ENCODE assay signal across 23 cellular contexts in the genomic region with DNA sequence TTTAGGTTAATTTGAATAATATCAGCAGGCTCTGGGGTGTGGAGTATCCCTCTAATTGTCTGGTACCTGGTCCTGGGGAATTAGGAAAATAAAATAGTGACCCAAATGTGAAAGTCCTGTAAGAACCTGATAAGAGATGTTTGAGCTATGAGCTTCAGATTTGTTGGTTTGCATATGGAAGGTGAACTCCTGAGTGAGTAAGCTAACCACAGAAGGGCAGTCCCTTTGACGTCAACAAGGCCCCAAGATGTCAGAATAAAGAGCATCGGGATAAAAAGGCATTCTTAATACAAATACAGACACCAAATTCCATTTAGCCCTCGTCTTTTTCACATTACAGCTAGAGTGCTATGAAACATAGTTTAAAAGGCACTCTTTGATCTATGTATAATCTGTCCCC.
DNase-seq lines count a peak whose midpoint lies in the region; ATAC-seq and TF ChIP-seq lines count a peak whose summit lies in the region.
"Had no signal": no experiment of that assay in that cellular context is flagged by ENCODE, and none has a peak within 500 bp of the region (broad histone marks: within the 10 kb centered on the region; RNA-seq: fewer than 3 reads in every experiment).

No MANE protein-coding gene starts in this region.

- no peak overlapping the region for H3K4me3 Mint-ChIP-seq in endodermal cell
- no peak overlapping the region for H3K4me3 Mint-ChIP-seq in activated naive CD8-positive, alpha-beta T cell treated with anti-CD3 and anti-CD28 coated beads for 36 hours
- H3K4me3 Mint-ChIP-seq: activated CD4-positive, alpha-beta T cell treated with anti-CD3 and anti-CD28 coated beads for 36 hours; activated naive CD8-positive, alpha-beta T cell; CD4-positive, alpha-beta T cell; memory B cell; naive B cell had no signal

- WGBS in endodermal cell (ENCODE audit: insufficient coverage in 1 of 2, insufficient read length in 1 of 2), 2 experiments: 83 to 100% methylated on average over 1 to 3 of the region's 3 CpGs

- H3K9me3 Mint-ChIP-seq in endodermal cell: no peaks in the 10 kb centered on the region
- no peaks in the 10 kb centered on the region for H3K9me3 Mint-ChIP-seq in activated naive CD8-positive, alpha-beta T cell treated with anti-CD3 and anti-CD28 coated beads for 36 hours
- H3K9me3 Mint-ChIP-seq: CD4-positive, alpha-beta T cell; memory B cell had no signal

- no peak overlapping the region for H3K4me3 ChIP-seq in endodermal cell (ENCODE audit: low read length)
- H3K4me3 ChIP-seq: HAP-1, right atrium auricular region, testis had no signal

- no peaks in the 10 kb centered on the region for H3K36me3 Mint-ChIP-seq in endodermal cell (ENCODE audit: low read depth)
- no peaks in the 10 kb centered on the region for H3K36me3 Mint-ChIP-seq in activated naive CD8-positive, alpha-beta T cell treated with anti-CD3 and anti-CD28 coated beads for 36 hours
- H3K36me3 Mint-ChIP-seq: activated naive CD8-positive, alpha-beta T cell; memory B cell; naive B cell had no signal

- H3K27ac Mint-ChIP-seq in endodermal cell: peak overlapping the region; percentile 89
- H3K27ac Mint-ChIP-seq in activated naive CD8-positive, alpha-beta T cell treated with anti-CD3 and anti-CD28 coated beads for 36 hours: no peak overlapping the region
- H3K27ac Mint-ChIP-seq: activated CD4-positive, alpha-beta T cell treated with anti-CD3 and anti-CD28 coated beads for 36 hours; activated naive CD8-positive, alpha-beta T cell; CD4-positive, alpha-beta T cell; memory B cell had no signal

- peak; percentile 52 for ATAC-seq in GM18511 (IDR thresholded peaks at IDR 0.05; ENCODE audit: unreplicated experiment)
- peak; percentile 56 for ATAC-seq in HG03439 (IDR thresholded peaks at IDR 0.05; ENCODE audit: unreplicated experiment)
- ATAC-seq: activated CD4-positive, alpha-beta T cell treated with anti-CD3 and anti-CD28 coated beads for 36 hours had no signal

- no peaks in the 10 kb centered on the region for H3K36me3 ChIP-seq in endodermal cell (ENCODE audit: control insufficient read depth, insufficient read depth, low read length)
- H3K36me3 ChIP-seq: HAP-1, right atrium auricular region had no signal

- no peaks in the 10 kb centered on the region for H3K9me3 ChIP-seq in endodermal cell (ENCODE audit: control insufficient read depth, low read length)
- H3K9me3 ChIP-seq: HAP-1, right atrium auricular region, testis had no signal

- TF ChIP-seq CTCF in endodermal cell (conservative IDR thresholded peaks at IDR 0.05): no peak

- no peak overlapping the region for H3K9ac ChIP-seq in endodermal cell (ENCODE audit: extremely low read depth, low read length, poor library complexity, severe bottlenecking)

- DNase-seq in HCEC 1CT: peak; percentile 64
- peak; percentile 27 for DNase-seq in endodermal cell
- no peak for DNase-seq in activated naive CD8-positive, alpha-beta T cell treated with anti-CD3 and anti-CD28 coated beads for 36 hours
- DNase-seq in cerebellar nuclear complex (lab: John Stamatoyannopoulos, UW): no peak
- no peak for DNase-seq in SK-N-DZ (ENCODE audit: low spot score)
- no peak for DNase-seq in NCI-H345 treated with DMSO at 0.1 percent for 48 hours (lab: John Stamatoyannopoulos, UW; ENCODE audit: unreplicated experiment)
- DNase-seq: activated CD4-positive, alpha-beta T cell treated with anti-CD3 and anti-CD28 coated beads for 36 hours; CD4-positive, alpha-beta T cell; cortex of kidney; DMS53; foreskin melanocyte; hypothalamus; naive B cell; NCI-H1694 treated with DMSO at 0.1 percent for 48 hours; NCI-H345; testis had no signal

- H3K4me1 Mint-ChIP-seq in endodermal cell: peaks cover 7% of the 10 kb centered on the region
- H3K4me1 Mint-ChIP-seq in activated naive CD8-positive, alpha-beta T cell treated with anti-CD3 and anti-CD28 coated beads for 36 hours: peaks cover 3% of the 10 kb centered on the region
- H3K4me1 Mint-ChIP-seq: activated CD4-positive, alpha-beta T cell treated with anti-CD3 and anti-CD28 coated beads for 36 hours; naive B cell had no signal

- no peak overlapping the region for H3K27ac ChIP-seq in endodermal cell (ENCODE audit: low read depth, low read length)
- H3K27ac ChIP-seq: HL-60, right atrium auricular region, testis had no signal

- H3K4me1 ChIP-seq in endodermal cell (ENCODE audit: control insufficient read depth, insufficient read depth, low read length): no peaks in the 10 kb centered on the region
- H3K4me1 ChIP-seq: HAP-1, right atrium auricular region, testis had no signal

- no peaks in the 10 kb centered on the region for H3K27me3 Mint-ChIP-seq in endodermal cell (ENCODE audit: insufficient read depth)
- no peaks in the 10 kb centered on the region for H3K27me3 Mint-ChIP-seq in activated naive CD8-positive, alpha-beta T cell treated with anti-CD3 and anti-CD28 coated beads for 36 hours
- H3K27me3 Mint-ChIP-seq: activated CD4-positive, alpha-beta T cell treated with anti-CD3 and anti-CD28 coated beads for 36 hours; activated naive CD8-positive, alpha-beta T cell; CD4-positive, alpha-beta T cell; memory B cell; naive B cell had no signal

- no peaks in the 10 kb centered on the region for H3K27me3 ChIP-seq in endodermal cell (ENCODE audit: control insufficient read depth, insufficient read depth, low read length, poor library complexity, severe bottlenecking)
- H3K27me3 ChIP-seq: right atrium auricular region, testis had no signal

Comparison
In these comparisons a context has a peak if more than half of its experiments do, and no peak if none do; other contexts are left out.
1. DNase-seq: peak in HCEC 1CT (single experiment) and endodermal cell (single experiment); none in activated naive CD8-positive, alpha-beta T cell treated with anti-CD3 and anti-CD28 coated beads for 36 hours (single experiment), cerebellar nuclear complex (0 of 2), SK-N-DZ (single experiment) and NCI-H345 treated with DMSO at 0.1 percent for 48 hours (single experiment).